ENCODE assay signal across 14 cellular contexts in the genomic region with DNA sequence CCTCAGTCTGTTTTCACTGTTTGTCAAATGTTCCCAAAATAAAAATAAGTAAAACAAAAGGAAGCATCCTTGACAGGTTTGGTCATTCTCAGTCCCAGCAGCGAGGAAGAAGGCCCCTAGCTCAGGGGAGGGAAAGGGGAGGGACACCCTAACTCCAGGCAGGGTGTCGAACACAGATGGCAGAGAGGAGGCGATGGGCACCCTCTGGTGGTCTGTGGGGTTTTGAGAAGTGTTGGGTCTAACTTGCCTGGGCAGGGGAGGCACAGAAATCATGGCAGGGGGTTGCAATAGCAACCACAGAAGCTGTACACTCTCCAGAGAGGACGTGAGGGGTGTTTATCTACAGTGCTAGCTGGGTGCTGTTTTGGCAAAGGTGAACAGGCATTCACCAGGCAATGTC.
A peak's percentile ranks its signal among the peaks of the same experiment; 100 is the strongest.
DNase-seq lines count a peak whose midpoint lies in the region; ATAC-seq and TF ChIP-seq lines count a peak whose summit lies in the region.
"Had no signal": no experiment of that assay in that cellular context is flagged by ENCODE, and none has a peak within 500 bp of the region (broad histone marks: within the 10 kb centered on the region; RNA-seq: fewer than 3 reads in every experiment).

No MANE protein-coding gene starts in this region.

- CTCF ChIA-PET in SK-N-SH (lab: Yijun Ruan, JAX) = no interaction called here

- H3K4me2 ChIP-seq in SK-N-SH = no peak overlapping the region

- no peaks in the 10 kb centered on the region for H3K4me1 ChIP-seq in SK-N-SH (ENCODE audit: control insufficient read depth in 1 of 2, insufficient read depth in 2 of 2, low read depth in 1 of 2, low read length in 1 of 2)
- H3K4me1 ChIP-seq: stomach had no signal

- ATAC-seq in SK-N-SH treated with all-trans-retinoic acid at 6 μM for 48 hours = no peak
- no peak for ATAC-seq in HG02970 (IDR thresholded peaks at IDR 0.05; ENCODE audit: low FRiP score, unreplicated experiment)
- ATAC-seq: PC-3 had no signal

- no peak for TF ChIP-seq EP300 in SK-N-SH (IDR thresholded peaks at IDR 0.05; ENCODE audit: borderline replicate concordance in 1 of 2, low read depth in 1 of 2, low read length in 1 of 2)

- no peak overlapping the region for H3K4me3 Mint-ChIP-seq in endothelial cell (ENCODE audit: unreplicated experiment)

- no peaks in the 10 kb centered on the region for H3K79me2 ChIP-seq in SK-N-SH (ENCODE audit: insufficient read depth)

- peaks cover 15% of the 10 kb centered on the region; the same call in 1 of the 2 replicates for H3K27me3 ChIP-seq in SK-N-SH (ENCODE audit: insufficient read depth)

- H3K36me3 Mint-ChIP-seq in endothelial cell (ENCODE audit: low read depth, unreplicated experiment) = no peaks in the 10 kb centered on the region

- no peaks in the 10 kb centered on the region for H4K20me1 ChIP-seq in SK-N-SH (ENCODE audit: insufficient read depth)

- TF ChIP-seq CTCF in SK-N-SH (IDR thresholded peaks at IDR 0.05) (peak; percentile 14; the same call in 1 of the 2 replicates), VCaP (conservative IDR thresholded peaks at IDR 0.05) (peak; percentile 15; the same call in 1 of the 2 replicates), endothelial cell (IDR thresholded peaks at IDR 0.05; ENCODE audit: unreplicated experiment) (no peak)

- no peak for TF ChIP-seq RAD21 in SK-N-SH (IDR thresholded peaks at IDR 0.05; ENCODE audit: low read length)

- H3K27ac ChIP-seq in SK-N-SH (ENCODE audit: low read depth in 2 of 2, low read length in 1 of 2) (no peak overlapping the region), VCaP (no peak overlapping the region)
- H3K27ac ChIP-seq: stomach had no signal

- H3F3A ChIP-seq in SK-N-SH (replicated peaks; ENCODE audit: insufficient read depth) = no peaks in the 10 kb centered on the region

- no peaks in the 10 kb centered on the region for H3K36me3 ChIP-seq in SK-N-SH (replicated peaks in 1 of 2; ENCODE audit: control insufficient read depth in 1 of 2, insufficient read depth in 2 of 2, low read length in 1 of 2)
- H3K36me3 ChIP-seq: stomach had no signal

- H3K9me2 ChIP-seq in SK-N-SH = no peaks in the 10 kb centered on the region

- H3K4me3 ChIP-seq in SK-N-SH (ENCODE audit: low read depth in 2 of 2, low read length in 1 of 2) = no peak overlapping the region
- H3K4me3 ChIP-seq: stomach had no signal

- no peaks in the 10 kb centered on the region for H3K27me3 Mint-ChIP-seq in endothelial cell (ENCODE audit: unreplicated experiment)

- no peak overlapping the region for H3K9ac ChIP-seq in SK-N-SH

- WGBS in SK-N-SH (ENCODE audit: low lambda C conversion rate) = 5% methylated on average over 4 of the region's 4 CpGs

- no peak overlapping the region for H3K27ac Mint-ChIP-seq in endothelial cell (ENCODE audit: unreplicated experiment)

- POLR2A ChIA-PET in SK-N-SH (lab: Yijun Ruan, JAX) = interaction anchor here (1.1 kb wide), 1 partner anchor 8 kb away, joined by 3 read pairs; no protein-coding TSS in a partner anchor

- H3K9me3 ChIP-seq in SK-N-SH = no peaks in the 10 kb centered on the region
- H3K9me3 ChIP-seq: stomach had no signal

- DNase-seq in SK-N-SH (peak; percentile 19), endothelial cell (ENCODE audit: low spot score) (peak; percentile 26), DMS53 treated with DMSO at 0.1 percent for 48 hours (lab: John Stamatoyannopoulos, UW; ENCODE audit: unreplicated experiment) (no peak), COLO829 (ENCODE audit: low spot score) (no peak)
- peak; percentile 0 to 8 for DNase-seq in stimulated activated CD4-positive, alpha-beta T cell treated with anti-CD3 and anti-CD28 coated beads, Interleukin-4, amount 100 ng/mL, for 48 hours (ENCODE audit: low read depth in 2 of 2)
- DNase-seq: 8988T; effector memory CD4-positive, alpha-beta T cell; EL; NCI-H1436; PC-3; stomach had no signal

- no peaks in the 10 kb centered on the region for H3K9me3 Mint-ChIP-seq in endothelial cell (ENCODE audit: unreplicated experiment)

- H2AFZ ChIP-seq in SK-N-SH (ENCODE audit: low read depth) = no peak overlapping the region

- no peaks in the 10 kb centered on the region for H3K4me1 Mint-ChIP-seq in endothelial cell (ENCODE audit: unreplicated experiment)

TF ChIP-seq in SK-N-SH, 30 proteins besides CTCF, POLR2A, EP300 and RAD21 (continues in another document):
- no peak for TF ChIP-seq RCOR1 (IDR thresholded peaks at IDR 0.05; ENCODE audit: low read length)
- TF ChIP-seq FOXM1 (IDR thresholded peaks at IDR 0.05; ENCODE audit: low read depth) = no peak
- no peak for TF ChIP-seq SMC3 (IDR thresholded peaks at IDR 0.05; ENCODE audit: low read depth, low read length)
- no peak for TF ChIP-seq SIN3A (IDR thresholded peaks at IDR 0.05; ENCODE audit: borderline replicate concordance, low read depth, low read length)
- TF ChIP-seq, protein P1, sequence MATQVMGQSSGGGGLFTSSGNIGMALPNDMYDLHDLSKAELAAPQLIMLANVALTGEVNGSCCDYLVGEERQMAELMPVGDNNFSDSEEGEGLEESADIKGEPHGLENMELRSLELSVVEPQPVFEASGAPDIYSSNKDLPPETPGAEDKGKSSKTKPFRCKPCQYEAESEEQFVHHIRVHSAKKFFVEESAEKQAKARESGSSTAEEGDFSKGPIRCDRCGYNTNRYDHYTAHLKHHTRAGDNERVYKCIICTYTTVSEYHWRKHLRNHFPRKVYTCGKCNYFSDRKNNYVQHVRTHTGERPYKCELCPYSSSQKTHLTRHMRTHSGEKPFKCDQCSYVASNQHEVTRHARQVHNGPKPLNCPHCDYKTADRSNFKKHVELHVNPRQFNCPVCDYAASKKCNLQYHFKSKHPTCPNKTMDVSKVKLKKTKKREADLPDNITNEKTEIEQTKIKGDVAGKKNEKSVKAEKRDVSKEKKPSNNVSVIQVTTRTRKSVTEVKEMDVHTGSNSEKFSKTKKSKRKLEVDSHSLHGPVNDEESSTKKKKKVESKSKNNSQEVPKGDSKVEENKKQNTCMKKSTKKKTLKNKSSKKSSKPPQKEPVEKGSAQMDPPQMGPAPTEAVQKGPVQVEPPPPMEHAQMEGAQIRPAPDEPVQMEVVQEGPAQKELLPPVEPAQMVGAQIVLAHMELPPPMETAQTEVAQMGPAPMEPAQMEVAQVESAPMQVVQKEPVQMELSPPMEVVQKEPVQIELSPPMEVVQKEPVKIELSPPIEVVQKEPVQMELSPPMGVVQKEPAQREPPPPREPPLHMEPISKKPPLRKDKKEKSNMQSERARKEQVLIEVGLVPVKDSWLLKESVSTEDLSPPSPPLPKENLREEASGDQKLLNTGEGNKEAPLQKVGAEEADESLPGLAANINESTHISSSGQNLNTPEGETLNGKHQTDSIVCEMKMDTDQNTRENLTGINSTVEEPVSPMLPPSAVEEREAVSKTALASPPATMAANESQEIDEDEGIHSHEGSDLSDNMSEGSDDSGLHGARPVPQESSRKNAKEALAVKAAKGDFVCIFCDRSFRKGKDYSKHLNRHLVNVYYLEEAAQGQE (IDR thresholded peaks at IDR 0.05; ENCODE audit: low read depth, low read length) = no peak
- no peak for TF ChIP-seq ELF1 (IDR thresholded peaks at IDR 0.05)
- no peak for TF ChIP-seq NFIC (IDR thresholded peaks at IDR 0.05; ENCODE audit: borderline replicate concordance)

TF ChIP-seq in SK-N-SH treated with all-trans-retinoic acid at 6 μM for 48 hours, 23 proteins besides CTCF, POLR2A, EP300 and RAD21 (continues in another document):
- TF ChIP-seq, protein P2, sequence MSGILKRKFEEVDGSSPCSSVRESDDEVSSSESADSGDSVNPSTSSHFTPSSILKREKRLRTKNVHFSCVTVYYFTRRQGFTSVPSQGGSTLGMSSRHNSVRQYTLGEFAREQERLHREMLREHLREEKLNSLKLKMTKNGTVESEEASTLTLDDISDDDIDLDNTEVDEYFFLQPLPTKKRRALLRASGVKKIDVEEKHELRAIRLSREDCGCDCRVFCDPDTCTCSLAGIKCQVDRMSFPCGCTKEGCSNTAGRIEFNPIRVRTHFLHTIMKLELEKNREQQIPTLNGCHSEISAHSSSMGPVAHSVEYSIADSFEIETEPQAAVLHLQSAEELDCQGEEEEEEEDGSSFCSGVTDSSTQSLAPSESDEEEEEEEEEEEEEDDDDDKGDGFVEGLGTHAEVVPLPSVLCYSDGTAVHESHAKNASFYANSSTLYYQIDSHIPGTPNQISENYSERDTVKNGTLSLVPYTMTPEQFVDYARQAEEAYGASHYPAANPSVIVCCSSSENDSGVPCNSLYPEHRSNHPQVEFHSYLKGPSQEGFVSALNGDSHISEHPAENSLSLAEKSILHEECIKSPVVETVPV (CRISPR knock-in tag; IDR thresholded peaks at IDR 0.05) = no peak
- TF ChIP-seq RARB (CRISPR knock-in tag; IDR thresholded peaks at IDR 0.05) (no peak), ZNF70 (CRISPR knock-in tag; IDR thresholded peaks at IDR 0.05) (no peak), ZFP30 (CRISPR knock-in tag; IDR thresholded peaks at IDR 0.05) (no peak), OSR1 (CRISPR knock-in tag; IDR thresholded peaks at IDR 0.05) (no peak)
- TF ChIP-seq, protein P3, sequence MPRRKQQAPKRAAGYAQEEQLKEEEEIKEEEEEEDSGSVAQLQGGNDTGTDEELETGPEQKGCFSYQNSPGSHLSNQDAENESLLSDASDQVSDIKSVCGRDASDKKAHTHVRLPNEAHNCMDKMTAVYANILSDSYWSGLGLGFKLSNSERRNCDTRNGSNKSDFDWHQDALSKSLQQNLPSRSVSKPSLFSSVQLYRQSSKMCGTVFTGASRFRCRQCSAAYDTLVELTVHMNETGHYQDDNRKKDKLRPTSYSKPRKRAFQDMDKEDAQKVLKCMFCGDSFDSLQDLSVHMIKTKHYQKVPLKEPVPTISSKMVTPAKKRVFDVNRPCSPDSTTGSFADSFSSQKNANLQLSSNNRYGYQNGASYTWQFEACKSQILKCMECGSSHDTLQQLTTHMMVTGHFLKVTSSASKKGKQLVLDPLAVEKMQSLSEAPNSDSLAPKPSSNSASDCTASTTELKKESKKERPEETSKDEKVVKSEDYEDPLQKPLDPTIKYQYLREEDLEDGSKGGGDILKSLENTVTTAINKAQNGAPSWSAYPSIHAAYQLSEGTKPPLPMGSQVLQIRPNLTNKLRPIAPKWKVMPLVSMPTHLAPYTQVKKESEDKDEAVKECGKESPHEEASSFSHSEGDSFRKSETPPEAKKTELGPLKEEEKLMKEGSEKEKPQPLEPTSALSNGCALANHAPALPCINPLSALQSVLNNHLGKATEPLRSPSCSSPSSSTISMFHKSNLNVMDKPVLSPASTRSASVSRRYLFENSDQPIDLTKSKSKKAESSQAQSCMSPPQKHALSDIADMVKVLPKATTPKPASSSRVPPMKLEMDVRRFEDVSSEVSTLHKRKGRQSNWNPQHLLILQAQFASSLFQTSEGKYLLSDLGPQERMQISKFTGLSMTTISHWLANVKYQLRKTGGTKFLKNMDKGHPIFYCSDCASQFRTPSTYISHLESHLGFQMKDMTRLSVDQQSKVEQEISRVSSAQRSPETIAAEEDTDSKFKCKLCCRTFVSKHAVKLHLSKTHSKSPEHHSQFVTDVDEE (CRISPR knock-in tag; IDR thresholded peaks at IDR 0.05) = no peak

Comparison
In these comparisons a context has a peak if more than half of its experiments do, and no peak if none do; other contexts are left out.
1. DNase-seq: peak in SK-N-SH (single experiment), endothelial cell (single experiment) and stimulated activated CD4-positive, alpha-beta T cell treated with anti-CD3 and anti-CD28 coated beads, Interleukin-4, amount 100 ng/mL, for 48 hours (2 of 2); none in DMS53 treated with DMSO at 0.1 percent for 48 hours (single experiment) and COLO829 (single experiment).